Comparison of ENCODE assay signal across 8 cellular contexts in genomic region chr19:4914736-4915501, GRCh38. TPM values are rescaled to one million over a fixed set of nuclear protein-coding genes. Genes with fewer than 3 reads are reported as not detected.
DNase-seq lines count a peak whose midpoint lies in the region; TF ChIP-seq lines count a peak whose summit lies in the region.

No MANE protein-coding gene starts in this region.

- no peak for TF ChIP-seq CTCF in Peyer's patch (IDR thresholded peaks at IDR 0.05)
- TF ChIP-seq CTCF in hepatocyte (IDR thresholded peaks at IDR 0.05; ENCODE audit: poor library complexity): no peak

- TF ChIP-seq POLR2A in Peyer's patch (IDR thresholded peaks at IDR 0.05): no peak

- H3K79me2 ChIP-seq in hepatocyte: peaks cover 50% of the 10 kb centered on the region

- no peaks in the 10 kb centered on the region for H3K27me3 ChIP-seq in Peyer's patch
- H3K27me3 ChIP-seq in hepatocyte: no peaks in the 10 kb centered on the region

- in situ Hi-C loops in G401 (cut with HindIII; ENCODE audit: low sequenced_read_pairs): no loop called here

- H4K20me1 ChIP-seq in hepatocyte (ENCODE audit: insufficient read depth, poor library complexity, severe bottlenecking): no peaks in the 10 kb centered on the region

- H3K4me3 ChIP-seq in Peyer's patch: peak overlapping the region; percentile 34 to 54 (median 46)
- no peak overlapping the region for H3K4me3 ChIP-seq in hepatocyte

- DNase-seq in COLO829 (ENCODE audit: low spot score): peak; percentile 67
- peak; percentile 72 to 91 (median 81) for DNase-seq in Peyer's patch
- DNase-seq in activated T-helper 9 cell treated with anti-CD3 and anti-CD28 coated beads, Interleukin-2, amount 50 U/mL, for 16 hours (ENCODE audit: low read depth): peak; percentile 59
- peak; percentile 85 for DNase-seq in hepatocyte (ENCODE audit: low spot score)
- peak; percentile 36 to 64 (median 50) for DNase-seq in stimulated activated CD4-positive, alpha-beta T cell treated with anti-CD3 and anti-CD28 coated beads, TNF-alpha, amount 100 ng/mL, for 48 hours (ENCODE audit: low read depth in 3 of 3)
- DNase-seq in DMS153 treated with DMSO at 0.1 percent for 48 hours (lab: John Stamatoyannopoulos, UW; ENCODE audit: unreplicated experiment): no peak
- no peak for DNase-seq in G401 (ENCODE audit: low spot score)
- no peak for DNase-seq in NCI-H2171 (lab: John Stamatoyannopoulos, UW)

- no peaks in the 10 kb centered on the region for H3K9me3 ChIP-seq in Peyer's patch
- no peaks in the 10 kb centered on the region for H3K9me3 ChIP-seq in hepatocyte (ENCODE audit: low read depth)

- no peaks in the 10 kb centered on the region for H3K9me2 ChIP-seq in hepatocyte (replicated peaks; ENCODE audit: insufficient read depth)

- H3K4me1 ChIP-seq in Peyer's patch: peaks cover 0 to 32% (median 16%) of the 10 kb centered on the region in 4 donors
- H3K4me1 ChIP-seq in hepatocyte (ENCODE audit: insufficient read depth): peaks cover 20% of the 10 kb centered on the region

- no peaks in the 10 kb centered on the region for H3K36me3 ChIP-seq in Peyer's patch
- no peaks in the 10 kb centered on the region for H3K36me3 ChIP-seq in hepatocyte (replicated peaks; ENCODE audit: insufficient read depth, low read depth)

- H2AFZ ChIP-seq in hepatocyte: no peak overlapping the region

- H3K4me2 ChIP-seq in hepatocyte: no peak overlapping the region

- H3K27ac ChIP-seq in Peyer's patch: peak overlapping the region; percentile 52 to 75 (median 67)
- peak overlapping the region; percentile 72 for H3K27ac ChIP-seq in hepatocyte

- 74% methylated on average over 23 of the region's 23 CpGs for WGBS in hepatocyte (ENCODE audit: low lambda C conversion rate, missing lambda C conversion rate)

RNA-seq across cellular contexts. Expression of gene UHRF1, which starts 5.6 kb away (rescaled TPM):
- total RNA-seq in Peyer's patch (10 to 100 TPM in 1 of 4 donors, 1 to 10 TPM in 3; 6.7 to 35.5 (median 8.0) TPM), hepatocyte (5.1 and 9.9 TPM in 2 replicates)
- polyA plus RNA-seq in hepatocyte: 11.5 and 13.6 TPM in 2 replicates
- total RNA-seq in G401 (2014; rRNA removed; shearing (Covaris generic)): 88.6 and 112 TPM in 2 replicates

RNA-seq across cellular contexts. Expression of gene ARRDC5, which starts 12.2 kb away (rescaled TPM):
- total RNA-seq in Peyer's patch (1 to 10 TPM in 2 of 4 donors, under 1 TPM in 1, not detected in 1; 0.76 to 8.3 (median 3.1) TPM), hepatocyte (not detected in 2 replicates)
- polyA plus RNA-seq in hepatocyte: 0.12 TPM in 1 of 2 replicates, not detected in the other
- not detected in 2 replicates for total RNA-seq in G401 (2014; rRNA removed; shearing (Covaris generic))

RNA-seq across cellular contexts. Expression of gene PLIN3, which starts 47.5 kb away (rescaled TPM):
- total RNA-seq in Peyer's patch (100 to 1,000 TPM in 3 of 4 donors, 10 to 100 TPM in 1; 22.3 to 150 (median 108) TPM), hepatocyte (97.8 and 108 TPM in 2 replicates)
- polyA plus RNA-seq in hepatocyte: 118 and 121 TPM in 2 replicates
- 231 TPM in 2 replicates for total RNA-seq in G401 (2014; rRNA removed; shearing (Covaris generic))

RNA-seq across cellular contexts. Expression of gene KDM4B, which starts 54.0 kb away (rescaled TPM):
- total RNA-seq in Peyer's patch: 10 to 100 TPM; 28.7 to 75.1 (median 46.1) TPM
- 18.4 and 22.2 TPM in 2 replicates for total RNA-seq in hepatocyte
- 29.6 and 34.0 TPM in 2 replicates for polyA plus RNA-seq in hepatocyte
- total RNA-seq in G401 (2014; rRNA removed; shearing (Covaris generic)): 15.5 and 19.3 TPM in 2 replicates

Comparison
In these comparisons a context has a peak if more than half of its experiments do, and no peak if none do; other contexts are left out.
1. DNase-seq: peak in COLO829 (single experiment), Peyer's patch (3 of 3), activated T-helper 9 cell treated with anti-CD3 and anti-CD28 coated beads, Interleukin-2, amount 50 U/mL, for 16 hours (single experiment), hepatocyte (single experiment) and stimulated activated CD4-positive, alpha-beta T cell treated with anti-CD3 and anti-CD28 coated beads, TNF-alpha, amount 100 ng/mL, for 48 hours (3 of 3); none in DMS153 treated with DMSO at 0.1 percent for 48 hours (single experiment), G401 (single experiment) and NCI-H2171 (single experiment).